Comparison of ENCODE assay signal across 20 cellular contexts in the genomic region with DNA sequence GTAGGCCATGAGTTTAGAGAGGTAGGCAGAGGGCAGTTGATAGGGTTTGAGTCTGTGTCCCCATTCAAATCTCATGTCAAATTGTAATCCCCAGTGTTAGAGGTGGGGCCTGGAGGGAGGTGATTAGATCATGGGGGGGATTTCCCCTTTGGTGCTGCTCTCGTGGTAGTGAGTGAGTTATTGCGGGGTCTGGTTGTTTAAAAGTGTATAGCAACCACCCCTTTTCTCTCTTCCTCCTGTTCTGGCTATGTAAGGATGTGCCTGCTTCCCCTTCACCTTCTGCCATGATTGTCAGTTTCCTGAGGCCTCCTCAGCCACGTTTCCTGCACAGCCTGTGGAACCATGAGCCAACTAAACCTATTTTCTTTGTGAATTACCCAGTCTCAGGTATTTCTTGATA. TPM values are rescaled to one million over a fixed set of nuclear protein-coding genes. Genes with fewer than 3 reads are reported as not detected.
DNase-seq lines count a peak whose midpoint lies in the region; ATAC-seq and TF ChIP-seq lines count a peak whose summit lies in the region.
"Had no signal": no experiment of that assay in that cellular context is flagged by ENCODE, and none has a peak within 500 bp of the region (broad histone marks: within the 10 kb centered on the region; RNA-seq: fewer than 3 reads in every experiment).

No MANE protein-coding gene starts in this region.

- 53% methylated on average over 3 of the region's 3 CpGs for WGBS in esophagus muscularis mucosa
- 41 to 50% methylated on average over 3 of the region's 3 CpGs for WGBS in esophagus squamous epithelium, 2 donors

- TF ChIP-seq CTCF in esophagus muscularis mucosa (IDR thresholded peaks at IDR 0.05) (no peak), esophagus squamous epithelium (IDR thresholded peaks at IDR 0.05) (no peak)

- no peaks in the 10 kb centered on the region for H3K36me3 Mint-ChIP-seq in activated T-cell treated with anti-CD3 and anti-CD28 coated beads, Interleukin-2, amount 50 U/mL, for 24 hours (ENCODE audit: low read depth)
- H3K36me3 Mint-ChIP-seq in activated CD8-positive, alpha-beta memory T cell treated with anti-CD3 and anti-CD28 coated beads, Interleukin-2, amount 10 ng/mL, durations not matched to agents 7 days and 5 days: no peaks in the 10 kb centered on the region

- H3K27ac ChIP-seq in esophagus muscularis mucosa (replicated peaks in 1 of 4): no peak overlapping the region
- H3K27ac ChIP-seq in esophagus squamous epithelium: no peak overlapping the region
- H3K27ac ChIP-seq: epithelial cell of prostate, KMS-11, thyroid gland had no signal

- peak; percentile 76 for ATAC-seq in stimulated activated naive CD8-positive, alpha-beta T cell treated with anti-CD3 and anti-CD28 coated beads, Interleukin-15, amount 100 ng/mL, for 72 hours
- no peak for ATAC-seq in activated CD8-positive, alpha-beta memory T cell treated with anti-CD3 and anti-CD28 coated beads, Interleukin-2, amount 10 ng/mL, durations not matched to agents 7 days and 5 days
- ATAC-seq in GM21717 (IDR thresholded peaks at IDR 0.05; ENCODE audit: unreplicated experiment): no peak
- ATAC-seq: GM23338, mucosa of descending colon had no signal

- no peaks in the 10 kb centered on the region for H3K9me3 ChIP-seq in esophagus muscularis mucosa
- no peaks in the 10 kb centered on the region for H3K9me3 ChIP-seq in esophagus squamous epithelium
- H3K9me3 ChIP-seq: mucosa of descending colon, SK-N-SH, thyroid gland had no signal

- H3K4me1 Mint-ChIP-seq in activated T-cell treated with anti-CD3 and anti-CD28 coated beads, Interleukin-2, amount 50 U/mL, for 24 hours (ENCODE audit: low read depth): peaks cover 69% of the 10 kb centered on the region
- H3K4me1 Mint-ChIP-seq in stimulated activated naive CD8-positive, alpha-beta T cell treated with anti-CD3 and anti-CD28 coated beads, Interleukin-15, amount 100 ng/mL, for 72 hours: peaks cover 58% of the 10 kb centered on the region
- H3K4me1 Mint-ChIP-seq in activated CD8-positive, alpha-beta memory T cell treated with anti-CD3 and anti-CD28 coated beads, Interleukin-2, amount 10 ng/mL, durations not matched to agents 7 days and 5 days: peaks cover 45% of the 10 kb centered on the region

- no peak for TF ChIP-seq EP300 in esophagus muscularis mucosa (IDR thresholded peaks at IDR 0.05)

- H3K4me1 ChIP-seq in esophagus muscularis mucosa (peaks cover 0 to under 1% (median 0%) of the 10 kb centered on the region in 4 donors), esophagus squamous epithelium (peaks cover 0 to 21% (median 0%) of the 10 kb centered on the region in 3 donors)
- H3K4me1 ChIP-seq: thyroid gland had no signal

- H3K9me3 Mint-ChIP-seq in activated T-cell treated with anti-CD3 and anti-CD28 coated beads, Interleukin-2, amount 50 U/mL, for 24 hours: no peaks in the 10 kb centered on the region
- H3K9me3 Mint-ChIP-seq in stimulated activated naive CD8-positive, alpha-beta T cell treated with anti-CD3 and anti-CD28 coated beads, Interleukin-15, amount 100 ng/mL, for 72 hours: no peaks in the 10 kb centered on the region
- no peaks in the 10 kb centered on the region for H3K9me3 Mint-ChIP-seq in activated CD8-positive, alpha-beta memory T cell treated with anti-CD3 and anti-CD28 coated beads, Interleukin-2, amount 10 ng/mL, durations not matched to agents 7 days and 5 days (ENCODE audit: low read depth)
- H3K9me3 Mint-ChIP-seq: GM23338 had no signal

- CTCF ChIA-PET in activated CD8-positive, alpha-beta memory T cell treated with anti-CD3 and anti-CD28 coated beads, Interleukin-2, amount 10 ng/mL, durations not matched to agents 7 days and 5 days (lab: Charles Lee): no interaction called here

- no peak overlapping the region for H3K4me3 Mint-ChIP-seq in activated T-cell treated with anti-CD3 and anti-CD28 coated beads, Interleukin-2, amount 50 U/mL, for 24 hours
- peak overlapping the region; percentile 32 to 57 for H3K4me3 Mint-ChIP-seq in stimulated activated naive CD8-positive, alpha-beta T cell treated with anti-CD3 and anti-CD28 coated beads, Interleukin-15, amount 100 ng/mL, for 72 hours
- H3K4me3 Mint-ChIP-seq in activated CD8-positive, alpha-beta memory T cell treated with anti-CD3 and anti-CD28 coated beads, Interleukin-2, amount 10 ng/mL, durations not matched to agents 7 days and 5 days: no peak overlapping the region
- H3K4me3 Mint-ChIP-seq: GM23338 had no signal

- H3K27me3 ChIP-seq in esophagus muscularis mucosa (no peaks in the 10 kb centered on the region), esophagus squamous epithelium (no peaks in the 10 kb centered on the region)
- H3K27me3 ChIP-seq: thyroid gland had no signal

- H3K27ac Mint-ChIP-seq in activated T-cell treated with anti-CD3 and anti-CD28 coated beads, Interleukin-2, amount 50 U/mL, for 24 hours: peak overlapping the region; percentile 75
- peak overlapping the region in 1 of 2 donors; percentile 14 for H3K27ac Mint-ChIP-seq in stimulated activated naive CD8-positive, alpha-beta T cell treated with anti-CD3 and anti-CD28 coated beads, Interleukin-15, amount 100 ng/mL, for 72 hours
- H3K27ac Mint-ChIP-seq in activated CD8-positive, alpha-beta memory T cell treated with anti-CD3 and anti-CD28 coated beads, Interleukin-2, amount 10 ng/mL, durations not matched to agents 7 days and 5 days: no peak overlapping the region
- H3K27ac Mint-ChIP-seq: GM23338 had no signal

- TF ChIP-seq POLR2A in esophagus muscularis mucosa (IDR thresholded peaks at IDR 0.05; ENCODE audit: low read depth) (no peak), esophagus squamous epithelium (IDR thresholded peaks at IDR 0.05) (no peak)

- H3K4me3 ChIP-seq in esophagus muscularis mucosa (no peak overlapping the region), esophagus squamous epithelium (no peak overlapping the region)
- H3K4me3 ChIP-seq: GM23338, mucosa of descending colon, thyroid gland had no signal

- no peaks in the 10 kb centered on the region for H3K36me3 ChIP-seq in esophagus muscularis mucosa
- H3K36me3 ChIP-seq in esophagus squamous epithelium: no peaks in the 10 kb centered on the region
- H3K36me3 ChIP-seq: thyroid gland had no signal

- no peaks in the 10 kb centered on the region for H3K27me3 Mint-ChIP-seq in activated T-cell treated with anti-CD3 and anti-CD28 coated beads, Interleukin-2, amount 50 U/mL, for 24 hours
- no peaks in the 10 kb centered on the region for H3K27me3 Mint-ChIP-seq in stimulated activated naive CD8-positive, alpha-beta T cell treated with anti-CD3 and anti-CD28 coated beads, Interleukin-15, amount 100 ng/mL, for 72 hours
- peaks cover 4% of the 10 kb centered on the region for H3K27me3 Mint-ChIP-seq in activated CD8-positive, alpha-beta memory T cell treated with anti-CD3 and anti-CD28 coated beads, Interleukin-2, amount 10 ng/mL, durations not matched to agents 7 days and 5 days

- peak; percentile 22 for DNase-seq in stimulated activated CD4-positive, alpha-beta T cell treated with anti-CD3 and anti-CD28 coated beads, Interleukin-1b, Interleukin-23, amount 100 ng/mL, for 48 hours
- no peak for DNase-seq in stimulated activated CD4-positive, alpha-beta T cell treated with anti-CD3 and anti-CD28 coated beads, Interleukin-12 subunit alpha, Interleukin-12 subunit beta, amount 100 ng/mL, for 4 hours
- no peak for DNase-seq in activated T-cell treated with anti-CD3 and anti-CD28 coated beads, Interleukin-2, amount 50 U/mL, for 24 hours
- DNase-seq in esophagus muscularis mucosa (ENCODE audit: extremely low spot score) (peak; percentile 39), esophagus squamous epithelium (lab: John Stamatoyannopoulos, UW) (no peak)
- peak; percentile 21 to 40 for DNase-seq in stimulated activated naive CD8-positive, alpha-beta T cell treated with anti-CD3 and anti-CD28 coated beads, Interleukin-15, amount 100 ng/mL, for 72 hours
- no peak for DNase-seq in activated CD8-positive, alpha-beta memory T cell treated with anti-CD3 and anti-CD28 coated beads, Interleukin-2, amount 10 ng/mL, durations not matched to agents 7 days and 5 days
- DNase-seq: activated CD4-positive, alpha-beta T cell treated with anti-CD3 and anti-CD28 coated beads for 1 hour; DND-41; mucosa of descending colon; NCI-H1048; NCI-H2081; NCI-H446 treated with DMSO at 0.1 percent for 48 hours; SK-N-SH; small intestine; thyroid gland had no signal

- intact Hi-C loops in esophagus muscularis mucosa (cut with DNase I) (no loop called here), esophagus squamous epithelium (cut with DNase I) (no loop called here)

RNA-seq across cellular contexts. Expression of a gene that starts 25.5 kb away (rescaled TPM):
- total RNA-seq in esophagus muscularis mucosa (not detected), esophagus squamous epithelium (not detected)
- total RNA-seq in activated CD8-positive, alpha-beta memory T cell treated with anti-CD3 and anti-CD28 coated beads, Interleukin-2, amount 10 ng/mL, durations not matched to agents 7 days and 5 days: not detected

Comparison
In these comparisons a context has a peak if more than half of its experiments do, and no peak if none do; other contexts are left out.
1. DNase-seq: peak in stimulated activated CD4-positive, alpha-beta T cell treated with anti-CD3 and anti-CD28 coated beads, Interleukin-1b, Interleukin-23, amount 100 ng/mL, for 48 hours (single experiment), esophagus muscularis mucosa (single experiment) and stimulated activated naive CD8-positive, alpha-beta T cell treated with anti-CD3 and anti-CD28 coated beads, Interleukin-15, amount 100 ng/mL, for 72 hours (2 of 2); none in stimulated activated CD4-positive, alpha-beta T cell treated with anti-CD3 and anti-CD28 coated beads, Interleukin-12 subunit alpha, Interleukin-12 subunit beta, amount 100 ng/mL, for 4 hours (single experiment), activated T-cell treated with anti-CD3 and anti-CD28 coated beads, Interleukin-2, amount 50 U/mL, for 24 hours (single experiment), esophagus squamous epithelium (single experiment) and activated CD8-positive, alpha-beta memory T cell treated with anti-CD3 and anti-CD28 coated beads, Interleukin-2, amount 10 ng/mL, durations not matched to agents 7 days and 5 days (single experiment).
2. H3K4me3 Mint-ChIP-seq: peak in stimulated activated naive CD8-positive, alpha-beta T cell treated with anti-CD3 and anti-CD28 coated beads, Interleukin-15, amount 100 ng/mL, for 72 hours (2 of 2); none in activated T-cell treated with anti-CD3 and anti-CD28 coated beads, Interleukin-2, amount 50 U/mL, for 24 hours (single experiment) and activated CD8-positive, alpha-beta memory T cell treated with anti-CD3 and anti-CD28 coated beads, Interleukin-2, amount 10 ng/mL, durations not matched to agents 7 days and 5 days (single experiment).